1 cellular context compared by ENCODE assay signal in the genomic region with DNA sequence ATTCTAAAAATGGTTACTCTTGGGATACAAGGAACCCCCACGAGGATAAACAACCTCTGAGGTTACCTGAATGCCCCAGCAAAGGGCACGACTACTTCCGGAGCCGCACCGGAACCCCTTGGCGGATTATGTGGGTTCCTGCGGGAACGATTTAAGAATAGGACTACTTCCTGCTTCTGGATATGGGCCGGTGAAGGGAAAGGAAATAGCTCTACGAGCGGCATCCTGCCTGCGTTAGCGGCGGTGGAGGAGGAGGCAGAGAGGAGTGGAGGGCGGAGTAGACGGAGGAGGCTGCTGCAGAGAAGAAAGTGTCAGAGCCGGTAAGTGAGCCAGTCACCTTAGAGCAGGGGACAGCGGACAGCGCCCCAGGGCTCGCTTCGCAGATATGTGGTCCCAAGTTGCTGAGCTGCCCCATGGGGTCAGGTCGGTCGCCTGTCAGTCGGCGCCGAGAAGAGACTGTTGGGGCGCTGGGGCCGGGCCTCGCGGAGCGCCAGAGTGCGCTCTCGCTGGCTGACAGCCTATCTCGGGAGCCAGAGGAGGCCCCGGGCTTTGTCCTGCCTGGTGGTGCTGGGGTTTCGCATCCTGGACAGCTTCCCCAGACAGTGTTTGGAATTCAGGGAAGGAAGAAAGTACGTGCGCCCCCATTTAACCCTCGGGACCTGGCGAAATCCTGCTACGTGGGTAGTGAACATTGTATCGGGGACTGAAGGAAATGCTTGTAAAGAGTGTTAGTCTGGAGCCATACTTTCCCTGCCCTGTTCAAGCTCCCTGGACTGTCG.
TF ChIP-seq lines count a peak whose summit lies in the region.

A gene with protein sequence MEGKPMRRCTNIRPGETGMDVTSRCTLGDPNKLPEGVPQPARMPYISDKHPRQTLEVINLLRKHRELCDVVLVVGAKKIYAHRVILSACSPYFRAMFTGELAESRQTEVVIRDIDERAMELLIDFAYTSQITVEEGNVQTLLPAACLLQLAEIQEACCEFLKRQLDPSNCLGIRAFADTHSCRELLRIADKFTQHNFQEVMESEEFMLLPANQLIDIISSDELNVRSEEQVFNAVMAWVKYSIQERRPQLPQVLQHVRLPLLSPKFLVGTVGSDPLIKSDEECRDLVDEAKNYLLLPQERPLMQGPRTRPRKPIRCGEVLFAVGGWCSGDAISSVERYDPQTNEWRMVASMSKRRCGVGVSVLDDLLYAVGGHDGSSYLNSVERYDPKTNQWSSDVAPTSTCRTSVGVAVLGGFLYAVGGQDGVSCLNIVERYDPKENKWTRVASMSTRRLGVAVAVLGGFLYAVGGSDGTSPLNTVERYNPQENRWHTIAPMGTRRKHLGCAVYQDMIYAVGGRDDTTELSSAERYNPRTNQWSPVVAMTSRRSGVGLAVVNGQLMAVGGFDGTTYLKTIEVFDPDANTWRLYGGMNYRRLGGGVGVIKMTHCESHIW (plus strand): TSS at position 223 of the 779 bp plus-strand sequence. CDS start 1,063 bp downstream, outside the sequence.

TF ChIP-seq in GM12878, 131 proteins besides CTCF, POLR2A, EP300 and RAD21 (continued from another document):
- TF ChIP-seq, protein P1, sequence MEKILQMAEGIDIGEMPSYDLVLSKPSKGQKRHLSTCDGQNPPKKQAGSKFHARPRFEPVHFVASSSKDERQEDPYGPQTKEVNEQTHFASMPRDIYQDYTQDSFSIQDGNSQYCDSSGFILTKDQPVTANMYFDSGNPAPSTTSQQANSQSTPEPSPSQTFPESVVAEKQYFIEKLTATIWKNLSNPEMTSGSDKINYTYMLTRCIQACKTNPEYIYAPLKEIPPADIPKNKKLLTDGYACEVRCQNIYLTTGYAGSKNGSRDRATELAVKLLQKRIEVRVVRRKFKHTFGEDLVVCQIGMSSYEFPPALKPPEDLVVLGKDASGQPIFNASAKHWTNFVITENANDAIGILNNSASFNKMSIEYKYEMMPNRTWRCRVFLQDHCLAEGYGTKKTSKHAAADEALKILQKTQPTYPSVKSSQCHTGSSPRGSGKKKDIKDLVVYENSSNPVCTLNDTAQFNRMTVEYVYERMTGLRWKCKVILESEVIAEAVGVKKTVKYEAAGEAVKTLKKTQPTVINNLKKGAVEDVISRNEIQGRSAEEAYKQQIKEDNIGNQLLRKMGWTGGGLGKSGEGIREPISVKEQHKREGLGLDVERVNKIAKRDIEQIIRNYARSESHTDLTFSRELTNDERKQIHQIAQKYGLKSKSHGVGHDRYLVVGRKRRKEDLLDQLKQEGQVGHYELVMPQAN (conservative IDR thresholded peaks at IDR 0.05) = peak; percentile 72
- TF ChIP-seq SRF (IDR thresholded peaks at IDR 0.05; ENCODE audit: low read depth in 2 of 2, low read length in 2 of 2) = peak; percentile 88 to 96
- no peak for TF ChIP-seq ZNF217 (IDR thresholded peaks at IDR 0.05)
- TF ChIP-seq MTA2 (IDR thresholded peaks at IDR 0.05; ENCODE audit: low read depth) = peak; percentile 66
- peak; percentile 88 for TF ChIP-seq HCFC1 (IDR thresholded peaks at IDR 0.05; ENCODE audit: low read length)
- TF ChIP-seq PML (IDR thresholded peaks at IDR 0.05; ENCODE audit: low read length) = peak; percentile 81; the same call in 1 of the 2 replicates
- TF ChIP-seq MEF2B (IDR thresholded peaks at IDR 0.05; ENCODE audit: partially characterized antibody, poor library complexity, severe bottlenecking) = peak; percentile 55
- no peak for TF ChIP-seq EZH2 (IDR thresholded peaks at IDR 0.05; ENCODE audit: borderline replicate concordance, control insufficient read depth, low read depth, low read length)
- TF ChIP-seq CBFB (IDR thresholded peaks at IDR 0.05; ENCODE audit: low read depth) = peak; percentile 70
- TF ChIP-seq, protein P2, sequence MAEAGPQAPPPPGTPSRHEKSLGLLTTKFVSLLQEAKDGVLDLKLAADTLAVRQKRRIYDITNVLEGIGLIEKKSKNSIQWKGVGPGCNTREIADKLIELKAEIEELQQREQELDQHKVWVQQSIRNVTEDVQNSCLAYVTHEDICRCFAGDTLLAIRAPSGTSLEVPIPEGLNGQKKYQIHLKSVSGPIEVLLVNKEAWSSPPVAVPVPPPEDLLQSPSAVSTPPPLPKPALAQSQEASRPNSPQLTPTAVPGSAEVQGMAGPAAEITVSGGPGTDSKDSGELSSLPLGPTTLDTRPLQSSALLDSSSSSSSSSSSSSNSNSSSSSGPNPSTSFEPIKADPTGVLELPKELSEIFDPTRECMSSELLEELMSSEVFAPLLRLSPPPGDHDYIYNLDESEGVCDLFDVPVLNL (IDR thresholded peaks at IDR 0.05; ENCODE audit: low read depth, low read length) = no peak
- TF ChIP-seq WRNIP1 (IDR thresholded peaks at IDR 0.05; ENCODE audit: borderline replicate concordance, low read depth, low read length) = 0 out of 2 replicates have a peak, but pooled peaks have one; percentile 75
- TF ChIP-seq NBN (IDR thresholded peaks at IDR 0.05) = peak; percentile 88
- TF ChIP-seq FOXK2 (IDR thresholded peaks at IDR 0.05) = no peak
- TF ChIP-seq, protein P3, sequence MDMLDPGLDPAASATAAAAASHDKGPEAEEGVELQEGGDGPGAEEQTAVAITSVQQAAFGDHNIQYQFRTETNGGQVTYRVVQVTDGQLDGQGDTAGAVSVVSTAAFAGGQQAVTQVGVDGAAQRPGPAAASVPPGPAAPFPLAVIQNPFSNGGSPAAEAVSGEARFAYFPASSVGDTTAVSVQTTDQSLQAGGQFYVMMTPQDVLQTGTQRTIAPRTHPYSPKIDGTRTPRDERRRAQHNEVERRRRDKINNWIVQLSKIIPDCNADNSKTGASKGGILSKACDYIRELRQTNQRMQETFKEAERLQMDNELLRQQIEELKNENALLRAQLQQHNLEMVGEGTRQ (IDR thresholded peaks at IDR 0.05; ENCODE audit: borderline replicate concordance, low read depth, low read length) = no peak
- TF ChIP-seq TARDBP (IDR thresholded peaks at IDR 0.05; ENCODE audit: borderline replicate concordance) = peak; percentile 29; the same call in 1 of the 2 replicates
- TF ChIP-seq, protein P4, sequence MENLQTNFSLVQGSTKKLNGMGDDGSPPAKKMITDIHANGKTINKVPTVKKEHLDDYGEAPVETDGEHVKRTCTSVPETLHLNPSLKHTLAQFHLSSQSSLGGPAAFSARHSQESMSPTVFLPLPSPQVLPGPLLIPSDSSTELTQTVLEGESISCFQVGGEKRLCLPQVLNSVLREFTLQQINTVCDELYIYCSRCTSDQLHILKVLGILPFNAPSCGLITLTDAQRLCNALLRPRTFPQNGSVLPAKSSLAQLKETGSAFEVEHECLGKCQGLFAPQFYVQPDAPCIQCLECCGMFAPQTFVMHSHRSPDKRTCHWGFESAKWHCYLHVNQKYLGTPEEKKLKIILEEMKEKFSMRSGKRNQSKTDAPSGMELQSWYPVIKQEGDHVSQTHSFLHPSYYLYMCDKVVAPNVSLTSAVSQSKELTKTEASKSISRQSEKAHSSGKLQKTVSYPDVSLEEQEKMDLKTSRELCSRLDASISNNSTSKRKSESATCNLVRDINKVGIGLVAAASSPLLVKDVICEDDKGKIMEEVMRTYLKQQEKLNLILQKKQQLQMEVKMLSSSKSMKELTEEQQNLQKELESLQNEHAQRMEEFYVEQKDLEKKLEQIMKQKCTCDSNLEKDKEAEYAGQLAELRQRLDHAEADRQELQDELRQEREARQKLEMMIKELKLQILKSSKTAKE (IDR thresholded peaks at IDR 0.05; ENCODE audit: low read depth, poor library complexity, severe bottlenecking) = peak; percentile 54
- peak; percentile 60; the same call in 1 of the 2 replicates for TF ChIP-seq TBL1XR1 (IDR thresholded peaks at IDR 0.05; ENCODE audit: low read depth, low read length)
- peak; percentile 90 for TF ChIP-seq HDGF (IDR thresholded peaks at IDR 0.05)
- no peak for TF ChIP-seq TCF3 (IDR thresholded peaks at IDR 0.05; ENCODE audit: borderline replicate concordance, insufficient read depth, low read depth, low read length)
- peak; percentile 95 for TF ChIP-seq POLR2AphosphoS5 (IDR thresholded peaks at IDR 0.05; ENCODE audit: low read length)
- peak; percentile 60; the same call in 1 of the 2 replicates for TF ChIP-seq CREB1 (IDR thresholded peaks at IDR 0.05; ENCODE audit: low read depth)
- TF ChIP-seq YBX1 (IDR thresholded peaks at IDR 0.05) = no peak
- TF ChIP-seq, protein P5, sequence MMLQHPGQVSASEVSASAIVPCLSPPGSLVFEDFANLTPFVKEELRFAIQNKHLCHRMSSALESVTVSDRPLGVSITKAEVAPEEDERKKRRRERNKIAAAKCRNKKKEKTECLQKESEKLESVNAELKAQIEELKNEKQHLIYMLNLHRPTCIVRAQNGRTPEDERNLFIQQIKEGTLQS (IDR thresholded peaks at IDR 0.05; ENCODE audit: borderline replicate concordance, extremely low read depth, low read depth, low read length) = no peak
- TF ChIP-seq, protein P6, sequence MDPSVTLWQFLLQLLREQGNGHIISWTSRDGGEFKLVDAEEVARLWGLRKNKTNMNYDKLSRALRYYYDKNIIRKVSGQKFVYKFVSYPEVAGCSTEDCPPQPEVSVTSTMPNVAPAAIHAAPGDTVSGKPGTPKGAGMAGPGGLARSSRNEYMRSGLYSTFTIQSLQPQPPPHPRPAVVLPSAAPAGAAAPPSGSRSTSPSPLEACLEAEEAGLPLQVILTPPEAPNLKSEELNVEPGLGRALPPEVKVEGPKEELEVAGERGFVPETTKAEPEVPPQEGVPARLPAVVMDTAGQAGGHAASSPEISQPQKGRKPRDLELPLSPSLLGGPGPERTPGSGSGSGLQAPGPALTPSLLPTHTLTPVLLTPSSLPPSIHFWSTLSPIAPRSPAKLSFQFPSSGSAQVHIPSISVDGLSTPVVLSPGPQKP (IDR thresholded peaks at IDR 0.05; ENCODE audit: low read depth, low read length) = peak; percentile 98
- TF ChIP-seq MXI1 (IDR thresholded peaks at IDR 0.05; ENCODE audit: low read depth, low read length) = peak; percentile 85
- peak; percentile 69; the same call in 1 of the 2 replicates for TF ChIP-seq ZNF24 (IDR thresholded peaks at IDR 0.05)
- 0 out of 2 replicates have a peak, but pooled peaks have one; percentile 89 for TF ChIP-seq STAT1 (conservative IDR thresholded peaks at IDR 0.05)
- no peak for TF ChIP-seq RCOR1 (conservative IDR thresholded peaks at IDR 0.05; ENCODE audit: low read depth, low read length)
- TF ChIP-seq, protein P7, sequence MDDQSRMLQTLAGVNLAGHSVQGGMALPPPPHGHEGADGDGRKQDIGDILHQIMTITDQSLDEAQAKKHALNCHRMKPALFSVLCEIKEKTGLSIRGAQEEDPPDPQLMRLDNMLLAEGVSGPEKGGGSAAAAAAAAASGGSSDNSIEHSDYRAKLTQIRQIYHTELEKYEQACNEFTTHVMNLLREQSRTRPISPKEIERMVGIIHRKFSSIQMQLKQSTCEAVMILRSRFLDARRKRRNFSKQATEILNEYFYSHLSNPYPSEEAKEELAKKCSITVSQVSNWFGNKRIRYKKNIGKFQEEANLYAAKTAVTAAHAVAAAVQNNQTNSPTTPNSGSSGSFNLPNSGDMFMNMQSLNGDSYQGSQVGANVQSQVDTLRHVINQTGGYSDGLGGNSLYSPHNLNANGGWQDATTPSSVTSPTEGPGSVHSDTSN (IDR thresholded peaks at IDR 0.05; ENCODE audit: insufficient replicate concordance, low read depth, low read length) = no peak
- TF ChIP-seq CREM (IDR thresholded peaks at IDR 0.05; ENCODE audit: low read depth) = peak; percentile 71
- 0 out of 2 replicates have a peak, but pooled peaks have one; percentile 17 for TF ChIP-seq TCF12 (IDR thresholded peaks at IDR 0.05; ENCODE audit: low read depth, low read length)
- TF ChIP-seq, protein P8, sequence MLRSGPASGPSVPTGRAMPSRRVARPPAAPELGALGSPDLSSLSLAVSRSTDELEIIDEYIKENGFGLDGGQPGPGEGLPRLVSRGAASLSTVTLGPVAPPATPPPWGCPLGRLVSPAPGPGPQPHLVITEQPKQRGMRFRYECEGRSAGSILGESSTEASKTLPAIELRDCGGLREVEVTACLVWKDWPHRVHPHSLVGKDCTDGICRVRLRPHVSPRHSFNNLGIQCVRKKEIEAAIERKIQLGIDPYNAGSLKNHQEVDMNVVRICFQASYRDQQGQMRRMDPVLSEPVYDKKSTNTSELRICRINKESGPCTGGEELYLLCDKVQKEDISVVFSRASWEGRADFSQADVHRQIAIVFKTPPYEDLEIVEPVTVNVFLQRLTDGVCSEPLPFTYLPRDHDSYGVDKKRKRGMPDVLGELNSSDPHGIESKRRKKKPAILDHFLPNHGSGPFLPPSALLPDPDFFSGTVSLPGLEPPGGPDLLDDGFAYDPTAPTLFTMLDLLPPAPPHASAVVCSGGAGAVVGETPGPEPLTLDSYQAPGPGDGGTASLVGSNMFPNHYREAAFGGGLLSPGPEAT (IDR thresholded peaks at IDR 0.05; ENCODE audit: low read depth) = peak; percentile 87
TF ChIP-seq in GM12878: peak in this region for 64.
